ENCODE assay signal across 9 cellular contexts in genomic region chr22:38310518-38311330, GRCh38. TPM values are rescaled to one million over a fixed set of nuclear protein-coding genes. Genes with fewer than 3 reads are reported as not detected.
DNase-seq lines count a peak whose midpoint lies in the region; ATAC-seq and TF ChIP-seq lines count a peak whose summit lies in the region.
"Had no signal": no experiment of that assay in that cellular context is flagged by ENCODE, and none has a peak within 500 bp of the region (broad histone marks: within the 10 kb centered on the region; RNA-seq: fewer than 3 reads in every experiment).

No MANE protein-coding gene starts in this region.

- H3K4me1 ChIP-seq in HUES64 (ENCODE audit: insufficient read depth, low read length), result peaks cover 30% of the 10 kb centered on the region
- H3K4me1 ChIP-seq in right cardiac atrium (ENCODE audit: control insufficient read depth, insufficient read depth, low read length), result peaks cover 54% of the 10 kb centered on the region
- H3K4me1 ChIP-seq in stomach, result peaks cover 74 to 100% (median 88%) of the 10 kb centered on the region in 4 donors

- H3K27ac Mint-ChIP-seq in activated naive CD8-positive, alpha-beta T cell treated with anti-CD3 and anti-CD28 coated beads, Interleukin-2, amount 50 U/mL, for 24 hours, result peak overlapping the region; percentile 52

- intact Hi-C loops in right cardiac atrium (cut with DNase I) (no loop called here), stomach (cut with DNase I; ENCODE audit: low total_unique reads) (no loop called here)

- H3K9me3 ChIP-seq in HUES64 (ENCODE audit: insufficient read depth, low read depth, low read length), result no peaks in the 10 kb centered on the region
- no peaks in the 10 kb centered on the region for H3K9me3 ChIP-seq in right cardiac atrium (ENCODE audit: control insufficient read depth, low read length)
- no peaks in the 10 kb centered on the region for H3K9me3 ChIP-seq in stomach

- H3K27me3 ChIP-seq in HUES64 (ENCODE audit: insufficient read depth, low read length), result no peaks in the 10 kb centered on the region
- no peaks in the 10 kb centered on the region for H3K27me3 ChIP-seq in right cardiac atrium (ENCODE audit: control insufficient read depth, insufficient read depth)
- no peaks in the 10 kb centered on the region for H3K27me3 ChIP-seq in stomach

- H3K9me3 Mint-ChIP-seq in activated naive CD8-positive, alpha-beta T cell treated with anti-CD3 and anti-CD28 coated beads, Interleukin-2, amount 50 U/mL, for 24 hours, result no peaks in the 10 kb centered on the region

- no peaks in the 10 kb centered on the region for H3K27me3 Mint-ChIP-seq in activated naive CD8-positive, alpha-beta T cell treated with anti-CD3 and anti-CD28 coated beads, Interleukin-2, amount 50 U/mL, for 24 hours

- WGBS in HUES64, result 91% methylated on average over 16 of the region's 18 CpGs
- WGBS in right cardiac atrium, result 52% methylated on average over 18 of the region's 18 CpGs
- WGBS in stomach, 5 donors, result 63 to 73% (median 67%) methylated on average over 16 to 18 of the region's 18 CpGs

- H3K4me3 Mint-ChIP-seq in activated naive CD8-positive, alpha-beta T cell treated with anti-CD3 and anti-CD28 coated beads, Interleukin-2, amount 50 U/mL, for 24 hours, result no peak overlapping the region

- ATAC-seq in activated naive CD8-positive, alpha-beta T cell treated with anti-CD3 and anti-CD28 coated beads, Interleukin-2, amount 50 U/mL, for 24 hours, result peak; percentile 2
- ATAC-seq in right cardiac atrium, result peak; percentile 7 to 15
- ATAC-seq: left colon had no signal

- TF ChIP-seq POLR2A in stomach (IDR thresholded peaks at IDR 0.05), result no peak

- peaks cover 61% of the 10 kb centered on the region for H3K4me1 Mint-ChIP-seq in activated naive CD8-positive, alpha-beta T cell treated with anti-CD3 and anti-CD28 coated beads, Interleukin-2, amount 50 U/mL, for 24 hours

- 0 out of 2 replicates have a peak overlapping the region, but pooled peaks have one; percentile 1 for H3K9ac ChIP-seq in HUES64 (ENCODE audit: low read depth, low read length)

- H3K4me3 ChIP-seq in HUES64 (ENCODE audit: low read length) (no peak overlapping the region), right cardiac atrium (ENCODE audit: low read length) (no peak overlapping the region), stomach (peak overlapping the region in 1 of 4 donors; percentile 15)

- peaks cover 19% of the 10 kb centered on the region for H3K36me3 Mint-ChIP-seq in activated naive CD8-positive, alpha-beta T cell treated with anti-CD3 and anti-CD28 coated beads, Interleukin-2, amount 50 U/mL, for 24 hours (ENCODE audit: low read depth)

- no peak for TF ChIP-seq CTCF in stomach (IDR thresholded peaks at IDR 0.05)

- DNase-seq in activated naive CD8-positive, alpha-beta T cell treated with anti-CD3 and anti-CD28 coated beads, Interleukin-2, amount 50 U/mL, for 24 hours, result no peak
- DNase-seq in right cardiac atrium (peak; percentile 53 to 81 (median 80)), stomach (no peak), NCI-H2107 treated with DMSO at 0.1 percent for 48 hours (lab: John Stamatoyannopoulos, UW; ENCODE audit: unreplicated experiment) (no peak), NCI-H2227 treated with DMSO at 0.1 percent for 48 hours (lab: John Stamatoyannopoulos, UW) (no peak), NCI-H446 (lab: John Stamatoyannopoulos, UW) (no peak), NCI-H2081 (lab: John Stamatoyannopoulos, UW) (no peak)

- TF ChIP-seq EP300 in stomach (IDR thresholded peaks at IDR 0.05), result no peak

- no peak overlapping the region for H3K27ac ChIP-seq in HUES64 (ENCODE audit: low read depth, low read length)
- H3K27ac ChIP-seq in right cardiac atrium (ENCODE audit: low read length), result peak overlapping the region; percentile 75
- peak overlapping the region; percentile 15 to 99 (median 98) for H3K27ac ChIP-seq in stomach

- H3K36me3 ChIP-seq in HUES64 (ENCODE audit: insufficient read depth, low read length), result peaks cover 63% of the 10 kb centered on the region
- peaks cover 3 to 44% (median 32%) of the 10 kb centered on the region in 4 donors for H3K36me3 ChIP-seq in stomach

RNA-seq across cellular contexts. Expression of gene CSNK1E, which starts 6.5 kb away (rescaled TPM):
- 92.5 TPM for polyA plus RNA-seq in HUES64 (2013, experiment 1 of 2)
- polyA plus RNA-seq in HUES64 (2013, experiment 2 of 2), result 101 TPM
- 10 to 100 TPM; 69.7 to 88.6 (median 81.0) TPM for total RNA-seq in right cardiac atrium
- polyA plus RNA-seq in right cardiac atrium, result 76.3 TPM
- total RNA-seq in stomach, result 100 to 1,000 TPM in 2 of 5 donors, 10 to 100 TPM in 3; 19.4 to 135 (median 93.9) TPM
- 10 to 100 TPM; 47.5 to 69.3 (median 66.9) TPM for polyA plus RNA-seq in stomach

RNA-seq across cellular contexts. Expression of gene TMEM184B, which starts 37.9 kb away (rescaled TPM):
- 36.2 TPM for polyA plus RNA-seq in HUES64 (2013, experiment 1 of 2)
- polyA plus RNA-seq in HUES64 (2013, experiment 2 of 2), result 41.7 TPM
- total RNA-seq in right cardiac atrium (10 to 100 TPM; 48.2 to 55.8 (median 49.5) TPM), stomach (100 to 1,000 TPM in 1 of 5 donors, 10 to 100 TPM in 4; 27.0 to 110 (median 75.9) TPM)
- polyA plus RNA-seq in right cardiac atrium (32.2 TPM), stomach (10 to 100 TPM in 2 of 3 donors, 1 to 10 TPM in 1; 10.0 to 13.8 (median 10.8) TPM)

Comparison
In these comparisons a context has a peak if more than half of its experiments do, and no peak if none do; other contexts are left out.
1. DNase-seq: peak in right cardiac atrium (3 of 3); none in activated naive CD8-positive, alpha-beta T cell treated with anti-CD3 and anti-CD28 coated beads, Interleukin-2, amount 50 U/mL, for 24 hours (single experiment), stomach (single experiment), NCI-H2107 treated with DMSO at 0.1 percent for 48 hours (single experiment), NCI-H2227 treated with DMSO at 0.1 percent for 48 hours (single experiment), NCI-H446 (0 of 2) and NCI-H2081 (0 of 2).